In the genomic region with DNA sequence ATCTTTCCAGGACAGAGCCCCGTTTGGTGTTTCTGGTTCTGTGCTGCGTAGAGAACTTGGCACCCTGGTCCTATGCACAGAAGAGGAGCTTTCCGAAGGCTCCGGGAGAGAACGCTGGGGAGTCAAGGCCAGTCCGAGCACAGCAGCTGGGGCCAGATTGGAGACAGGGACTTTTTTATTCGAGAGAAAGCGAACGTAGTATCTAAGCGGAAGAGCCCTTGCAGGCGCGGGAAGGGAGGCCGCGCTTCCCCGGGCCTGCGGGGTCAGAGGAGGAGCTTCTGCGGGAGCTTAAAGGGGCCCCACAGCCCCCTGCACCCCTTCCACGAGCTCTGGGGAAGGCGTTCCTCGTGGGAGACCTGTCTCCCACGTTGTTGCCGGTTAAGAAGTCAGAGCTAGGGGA, we compare ENCODE assay signal across 13 cellular contexts. TPM values are rescaled to one million over a fixed set of nuclear protein-coding genes. Genes with fewer than 3 reads are reported as not detected.
DNase-seq lines count a peak whose midpoint lies in the region; ATAC-seq, FAIRE-seq and TF ChIP-seq lines count a peak whose summit lies in the region.
"Had no signal": no experiment of that assay in that cellular context is flagged by ENCODE, and none has a peak within 500 bp of the region (broad histone marks: within the 10 kb centered on the region; RNA-seq: fewer than 3 reads in every experiment).

No MANE protein-coding gene starts in this region.

- H3K9ac ChIP-seq in endodermal cell (ENCODE audit: extremely low read depth, low read length, poor library complexity, severe bottlenecking), result no peak overlapping the region
- H3K9ac ChIP-seq: BLaER1 had no signal

- no peak for DNase-seq in stimulated activated naive CD8-positive, alpha-beta T cell treated with anti-CD3 and anti-CD28 coated beads, Interleukin-15, Interleukin-2, amounts not matched to agents 100 U/mL and 50 U/mL, for 24 hours
- DNase-seq in endodermal cell (no peak), naive B cell (no peak), NCI-H2081 treated with DMSO at 0.1 percent for 48 hours (lab: John Stamatoyannopoulos, UW) (no peak), kidney tubule cell (ENCODE audit: low spot score) (no peak), DMS 273 (lab: John Stamatoyannopoulos, UW; ENCODE audit: unreplicated experiment) (no peak), GM19239 (ENCODE audit: insufficient read length, low spot score) (no peak)
- DNase-seq: KG1, NCI-H2227 treated with DMSO at 0.1 percent for 48 hours had no signal

- peaks cover 18% of the 10 kb centered on the region for H3K27me3 ChIP-seq in endodermal cell (ENCODE audit: control insufficient read depth, insufficient read depth, low read length, poor library complexity, severe bottlenecking)

- peaks cover 59% of the 10 kb centered on the region for H3K27me3 Mint-ChIP-seq in stimulated activated naive CD8-positive, alpha-beta T cell treated with anti-CD3 and anti-CD28 coated beads, Interleukin-15, Interleukin-2, amounts not matched to agents 100 ng/mL and 50 ng/mL, for 24 hours
- H3K27me3 Mint-ChIP-seq in endodermal cell (ENCODE audit: insufficient read depth), result peaks cover 50% of the 10 kb centered on the region
- H3K27me3 Mint-ChIP-seq in naive B cell, result peaks cover 38 to 64% (median 60%) of the 10 kb centered on the region in 3 donors

- H3K27ac ChIP-seq in endodermal cell (ENCODE audit: low read depth, low read length), result no peak overlapping the region
- H3K27ac ChIP-seq: BLaER1 had no signal

- peaks cover 8% of the 10 kb centered on the region for H3K9me3 Mint-ChIP-seq in stimulated activated naive CD8-positive, alpha-beta T cell treated with anti-CD3 and anti-CD28 coated beads, Interleukin-15, Interleukin-2, amounts not matched to agents 100 ng/mL and 50 ng/mL, for 24 hours
- peaks cover 28% of the 10 kb centered on the region for H3K9me3 Mint-ChIP-seq in endodermal cell
- H3K9me3 Mint-ChIP-seq in naive B cell, result peaks cover 8 to 15% (median 12%) of the 10 kb centered on the region in 7 donors

- TF ChIP-seq CTCF in endodermal cell (conservative IDR thresholded peaks at IDR 0.05), result no peak

- H3K9me3 ChIP-seq in endodermal cell (ENCODE audit: control insufficient read depth, low read length), result peaks cover 41% of the 10 kb centered on the region

- no peak overlapping the region for H3K27ac Mint-ChIP-seq in stimulated activated naive CD8-positive, alpha-beta T cell treated with anti-CD3 and anti-CD28 coated beads, Interleukin-15, Interleukin-2, amounts not matched to agents 100 ng/mL and 50 ng/mL, for 24 hours
- H3K27ac Mint-ChIP-seq in endodermal cell (no peak overlapping the region), naive B cell (peak overlapping the region in 2 of 6 donors; percentile 36 to 87)

- H3K36me3 Mint-ChIP-seq in stimulated activated naive CD8-positive, alpha-beta T cell treated with anti-CD3 and anti-CD28 coated beads, Interleukin-15, Interleukin-2, amounts not matched to agents 100 ng/mL and 50 ng/mL, for 24 hours (ENCODE audit: low read depth), result peaks cover 8% of the 10 kb centered on the region
- H3K36me3 Mint-ChIP-seq in endodermal cell (ENCODE audit: low read depth) (peaks cover 6% of the 10 kb centered on the region), naive B cell (peaks cover 4 to 12% of the 10 kb centered on the region in 2 donors)

- FAIRE-seq in GM19239 (lab: Jason Lieb, UNC), result no peak
- FAIRE-seq: endometrium, keratinocyte had no signal

- H3K4me1 ChIP-seq in endodermal cell (ENCODE audit: control insufficient read depth, insufficient read depth, low read length), result peaks cover 3% of the 10 kb centered on the region

- H3K4me3 Mint-ChIP-seq in stimulated activated naive CD8-positive, alpha-beta T cell treated with anti-CD3 and anti-CD28 coated beads, Interleukin-15, Interleukin-2, amounts not matched to agents 100 ng/mL and 50 ng/mL, for 24 hours, result peak overlapping the region; percentile 53
- H3K4me3 Mint-ChIP-seq in endodermal cell (peak overlapping the region; percentile 66), naive B cell (peak overlapping the region; percentile 74 to 91 (median 77))

- no peak for ATAC-seq in stimulated activated naive CD8-positive, alpha-beta T cell treated with anti-CD3 and anti-CD28 coated beads, Interleukin-15, Interleukin-2, amounts not matched to agents 100 U/mL and 50 U/mL, for 24 hours
- ATAC-seq in naive B cell (ENCODE audit: low read depth in 2 of 2), result no peak

- no peaks in the 10 kb centered on the region for H3K36me3 ChIP-seq in endodermal cell (ENCODE audit: control insufficient read depth, insufficient read depth, low read length)
- H3K36me3 ChIP-seq: BLaER1 had no signal

- H3K4me1 Mint-ChIP-seq in stimulated activated naive CD8-positive, alpha-beta T cell treated with anti-CD3 and anti-CD28 coated beads, Interleukin-15, Interleukin-2, amounts not matched to agents 100 ng/mL and 50 ng/mL, for 24 hours (ENCODE audit: low read depth), result peaks cover 5% of the 10 kb centered on the region
- peaks cover 28% of the 10 kb centered on the region for H3K4me1 Mint-ChIP-seq in endodermal cell
- peaks cover 8 to 16% (median 8%) of the 10 kb centered on the region in 3 donors for H3K4me1 Mint-ChIP-seq in naive B cell

- H3K4me3 ChIP-seq in endodermal cell (ENCODE audit: low read length), result no peak overlapping the region

- WGBS in endodermal cell (ENCODE audit: insufficient coverage in 1 of 2, insufficient read length in 1 of 2), 2 experiments, result 79 to 90% methylated on average over 20 to 22 of the region's 22 CpGs

RNA-seq across cellular contexts. Expression of gene ARHGEF7, which starts 48.6 kb away (rescaled TPM):
- 10 to 100 TPM; 49.5 to 53.5 TPM for total RNA-seq in endodermal cell
- 60.0 TPM for polyA plus RNA-seq in endodermal cell (2013, experiment 1 of 2)
- 55.0 TPM for polyA plus RNA-seq in endodermal cell (2013, experiment 2 of 2)
- 10 to 100 TPM in 5 of 6 donors, 1 to 10 TPM in 1; 9.1 to 26.9 (median 17.5) TPM for polyA plus RNA-seq in naive B cell (ENCODE audit: low read depth in 6 of 6)
